Comparison of ENCODE assay signal across 18 cellular contexts in genomic region chr3:19229086-19229485, GRCh38.
DNase-seq lines count a peak whose midpoint lies in the region; ATAC-seq, FAIRE-seq and TF ChIP-seq lines count a peak whose summit lies in the region.
"Had no signal": no experiment of that assay in that cellular context is flagged by ENCODE, and none has a peak within 500 bp of the region (broad histone marks: within the 10 kb centered on the region; RNA-seq: fewer than 3 reads in every experiment).

No MANE protein-coding gene starts in this region.

- POLR2A ChIA-PET in GM12878 (lab: Charles Lee) = no interaction called here

- intact Hi-C loops in GM12878 (cut with micrococcal nuclease; ENCODE audit: unreplicated experiment) = loop anchor here (5.0 kb wide), 1 partner anchor 638 kb away; no protein-coding TSS in a partner anchor

- no peak overlapping the region for H3K4me2 ChIP-seq in MM.1S (ENCODE audit: low read depth, low read length)
- no peak overlapping the region for H3K4me2 ChIP-seq in GM12878 (ENCODE audit: control insufficient read depth, insufficient read depth)

- H3K9me3 ChIP-seq in MM.1S (replicated peaks; ENCODE audit: insufficient read depth, low read length) (no peaks in the 10 kb centered on the region), GM12878 (replicated peaks; ENCODE audit: control insufficient read depth, insufficient read depth, low read length) (no peaks in the 10 kb centered on the region; the same call in 2 of the 3 replicates)
- H3K9me3 ChIP-seq: colonic mucosa, left lung, thoracic aorta had no signal

- TF ChIP-seq CTCF in GM12864 (IDR thresholded peaks at IDR 0.05; ENCODE audit: low read depth, low read length, missing control alignments) (peak; percentile 15), MM.1S (IDR thresholded peaks at IDR 0.05; ENCODE audit: low read length) (peak; percentile 36), GM12878 (IDR thresholded peaks at IDR 0.05 in 2 of 3, conservative IDR thresholded peaks at IDR 0.05 in 1 of 3; ENCODE audit: control insufficient read depth in 2 of 3, extremely low read depth in 1 of 3, insufficient read depth in 1 of 3, low read depth in 3 of 3, low read length in 3 of 3) (peak in 2 of 3 experiments; percentile 15 to 16; a peak in 2 of 6 replicates)

- no peak for TF ChIP-seq RAD21 in GM12878 (IDR thresholded peaks at IDR 0.05; ENCODE audit: insufficient read depth, low read depth, low read length)

- H3K27me3 ChIP-seq in MM.1S (replicated peaks; ENCODE audit: insufficient read depth, low read length) = no peaks in the 10 kb centered on the region
- no peaks in the 10 kb centered on the region for H3K27me3 ChIP-seq in GM12878 (replicated peaks in 1 of 2; ENCODE audit: control insufficient read depth in 2 of 2, insufficient read depth in 2 of 2, low read length in 1 of 2)
- H3K27me3 ChIP-seq: colonic mucosa, left lung had no signal

- DNase-seq in AML-193 (lab: John Stamatoyannopoulos, UW) (peak; percentile 10 to 15), GM12864 (ENCODE audit: low read depth) (no peak), MM.1S (no peak), GM12878 (ENCODE audit: low read depth, low spot score) (no peak)
- DNase-seq in NK-92 treated with Interleukin-12 subunit alpha and Interleukin-12 subunit beta, amount 100 ng/mL, for 24 hours (lab: John Stamatoyannopoulos, UW) = no peak
- DNase-seq: activated CD4-positive, alpha-beta T cell treated with anti-CD3 and anti-CD28 coated beads, Interleukin-2, amount 10 ng/mL, durations not matched to agents 7 days and 5 days; activated CD8-positive, alpha-beta memory T cell treated with anti-CD3 and anti-CD28 coated beads, Interleukin-2, amount 50 U/mL, for 4 hours; activated naive CD8-positive, alpha-beta T cell treated with anti-CD3 and anti-CD28 coated beads, Interleukin-2, amount 50 U/mL, for 24 hours; CD8-positive, alpha-beta T cell; colonic mucosa; midbrain; NCI-H1930 had no signal

- WGBS in GM12878 (ENCODE audit: insufficient coverage, insufficient replicate concordance, low lambda C conversion rate, missing lambda C conversion rate) = 100% methylated on average over 1 of the region's 1 CpG

- CTCF ChIA-PET in GM12878 (lab: Yijun Ruan, JAX) = interaction anchor here (1.5 to 1.6 kb wide), 4 partner anchors 14 to 637 kb away, joined by 4 to 5 read pairs (median 4); no protein-coding TSS in a partner anchor

- H3K4me3 ChIP-seq in GM12864 (ENCODE audit: low read depth, low read length) (no peak overlapping the region), MM.1S (ENCODE audit: low read length) (no peak overlapping the region), GM12878 (no peak overlapping the region)
- H3K4me3 ChIP-seq: colonic mucosa, left lung, thoracic aorta had no signal

- RAD21 ChIA-PET in GM12878 (lab: Charles Lee; ENCODE audit: unreplicated experiment) = interaction anchor here (1.1 kb wide), 1 partner anchor 311 kb away, joined by 3 read pairs; no protein-coding TSS in a partner anchor

- H3K36me3 ChIP-seq in MM.1S (replicated peaks; ENCODE audit: insufficient read depth, low read length) = no peaks in the 10 kb centered on the region
- H3K36me3 ChIP-seq in GM12878 (ENCODE audit: control insufficient read depth in 2 of 2, insufficient read depth in 2 of 2, low read length in 1 of 2) = no peaks in the 10 kb centered on the region
- H3K36me3 ChIP-seq: colonic mucosa, left lung, thoracic aorta had no signal

- in situ Hi-C loops in GM12878 (cut with MboI) = no loop called here

- SMC1A ChIA-PET in GM12878 (lab: Charles Lee; ENCODE audit: uncharacterized antibody, unreplicated experiment) = interaction anchor here (1.0 to 1.9 kb wide), 3 partner anchors 9 to 120 kb away, joined by 3 to 4 read pairs (median 3); no protein-coding TSS in a partner anchor

- H3K4me1 ChIP-seq in MM.1S (ENCODE audit: low read length) = no peaks in the 10 kb centered on the region
- H3K4me1 ChIP-seq in GM12878 (ENCODE audit: control insufficient read depth, insufficient read depth, low read length) = no peaks in the 10 kb centered on the region
- H3K4me1 ChIP-seq: colonic mucosa, left lung had no signal

- H4K20me1 ChIP-seq in MM.1S (ENCODE audit: insufficient read depth, low read length) = no peaks in the 10 kb centered on the region
- no peaks in the 10 kb centered on the region for H4K20me1 ChIP-seq in GM12878 (ENCODE audit: control insufficient read depth, insufficient read depth)

- no TSS peak for BruUV-seq in GM12878 (replicated peaks; lab: Mats Ljungman, UMichigan)

- no peak for FAIRE-seq in GM12878 (lab: Jason Lieb, UNC)
- FAIRE-seq: TTC549 had no signal

- peak; percentile 60 for ATAC-seq in GM12878
- ATAC-seq in HG03135 (IDR thresholded peaks at IDR 0.05; ENCODE audit: unreplicated experiment) = no peak
- ATAC-seq in GM18505 (IDR thresholded peaks at IDR 0.05; ENCODE audit: unreplicated experiment) = no peak
- ATAC-seq: activated naive CD8-positive, alpha-beta T cell treated with anti-CD3 and anti-CD28 coated beads, Interleukin-2, amount 50 U/mL, for 24 hours; CD8-positive, alpha-beta T cell; left lung; stimulated activated effector memory CD8-positive, alpha-beta T cell treated with anti-CD3 and anti-CD28 coated beads, Interleukin-12 subunit alpha, Interleukin-12 subunit beta, amount 100 ng/mL, for 72 hours had no signal

- H3K9ac ChIP-seq in MM.1S (ENCODE audit: low read length) (no peak overlapping the region), GM12878 (ENCODE audit: control insufficient read depth, insufficient read depth, low read length) (no peak overlapping the region)

- no peaks in the 10 kb centered on the region for H3K9me2 ChIP-seq in MM.1S (replicated peaks; ENCODE audit: insufficient read depth, low read length)

- no peak overlapping the region for H2AFZ ChIP-seq in MM.1S (ENCODE audit: low read length)
- H2AFZ ChIP-seq in GM12878 (ENCODE audit: control insufficient read depth, low read depth, low read length) = no peak overlapping the region; the same call in 1 of the 2 replicates

- H3F3A ChIP-seq in MM.1S (ENCODE audit: insufficient read depth, low read length) = no peaks in the 10 kb centered on the region

- TF ChIP-seq EP300 in GM12878 (IDR thresholded peaks at IDR 0.05; ENCODE audit: borderline replicate concordance in 1 of 2, control insufficient read depth in 1 of 2, low read depth in 2 of 2, low read length in 2 of 2) = no peak

- no peak for TF ChIP-seq POLR2A in GM12878 (IDR thresholded peaks at IDR 0.05; ENCODE audit: low read depth, low read length)
- no peak for TF ChIP-seq POLR2A in GM18505 (IDR thresholded peaks at IDR 0.05; ENCODE audit: borderline replicate concordance, extremely low read depth, insufficient read depth, insufficient read length)

- H3K27ac ChIP-seq in MM.1S (ENCODE audit: low read length) (no peak overlapping the region), GM12878 (ENCODE audit: control insufficient read depth, insufficient read depth) (no peak overlapping the region)
- H3K27ac ChIP-seq: colonic mucosa, left lung, thoracic aorta had no signal

- no peaks in the 10 kb centered on the region for H3K79me2 ChIP-seq in MM.1S (ENCODE audit: low read length)
- H3K79me2 ChIP-seq in GM12878 (ENCODE audit: control insufficient read depth, insufficient read depth, low read length) = no peaks in the 10 kb centered on the region

TF ChIP-seq in GM12878, 131 proteins besides CTCF, POLR2A, EP300 and RAD21 (continues in another document):
- TF ChIP-seq KAT2A (conservative IDR thresholded peaks at IDR 0.05; ENCODE audit: control insufficient read depth, low read depth, low read length) = no peak
- no peak for TF ChIP-seq ESRRA (IDR thresholded peaks at IDR 0.05; ENCODE audit: low read length)
- TF ChIP-seq USF2 (IDR thresholded peaks at IDR 0.05; ENCODE audit: borderline replicate concordance, low read depth, low read length) = no peak
- TF ChIP-seq SKIL (IDR thresholded peaks at IDR 0.05; ENCODE audit: low read depth, poor library complexity, severe bottlenecking) = no peak
- no peak for TF ChIP-seq YBX1 (IDR thresholded peaks at IDR 0.05)
- TF ChIP-seq ELK1 (IDR thresholded peaks at IDR 0.05; ENCODE audit: low read depth, low read length) = no peak

Comparison
In these comparisons a context has a peak if more than half of its experiments do, and no peak if none do; other contexts are left out.
1. DNase-seq: peak in AML-193 (2 of 2); none in GM12864 (single experiment), MM.1S (single experiment), GM12878 (single experiment) and NK-92 treated with Interleukin-12 subunit alpha and Interleukin-12 subunit beta, amount 100 ng/mL, for 24 hours (single experiment).
2. Peak in every context shown above with its lines, with median percentiles within 50 percentile points of each other: CTCF ChIP-seq.